Comparison of ENCODE assay signal across 16 cellular contexts in the genomic region with DNA sequence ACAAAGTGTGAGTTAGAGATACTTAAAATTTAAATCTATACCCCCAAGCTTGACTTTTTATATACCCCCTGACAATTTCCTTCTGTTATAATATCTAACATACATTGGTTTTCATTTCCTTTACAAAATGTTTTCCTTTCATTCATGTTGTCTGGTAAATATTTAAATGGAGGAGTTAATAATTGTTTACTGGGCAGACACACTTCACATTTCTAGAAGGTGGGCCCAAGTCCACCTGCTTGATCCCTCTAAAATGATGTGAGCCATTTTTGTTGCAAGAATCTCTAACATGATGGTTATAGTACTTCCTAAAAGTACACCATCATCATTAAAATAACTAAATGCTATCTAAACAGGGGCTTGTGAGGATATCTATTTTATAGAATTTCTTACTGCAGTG.
DNase-seq lines count a peak whose midpoint lies in the region; ATAC-seq and TF ChIP-seq lines count a peak whose summit lies in the region.
"Had no signal": no experiment of that assay in that cellular context is flagged by ENCODE, and none has a peak within 500 bp of the region (broad histone marks: within the 10 kb centered on the region; RNA-seq: fewer than 3 reads in every experiment).

No MANE protein-coding gene starts in this region.

- no peaks in the 10 kb centered on the region for H3K27me3 ChIP-seq in RWPE2 (ENCODE audit: insufficient read depth, poor library complexity, severe bottlenecking)
- H3K27me3 ChIP-seq: BE2C had no signal

- no peak overlapping the region for H3K4me3 ChIP-seq in RWPE2 (ENCODE audit: severe bottlenecking)
- H3K4me3 ChIP-seq: GM23248, HAP-1 had no signal

- peaks cover 6% of the 10 kb centered on the region for H3K4me1 ChIP-seq in RWPE2 (ENCODE audit: insufficient read depth, poor library complexity, severe bottlenecking)
- H3K4me1 ChIP-seq: BE2C, HAP-1 had no signal

- no peaks in the 10 kb centered on the region for H3K9me3 Mint-ChIP-seq in nephron
- H3K9me3 Mint-ChIP-seq: CD4-positive, CD25-positive, alpha-beta regulatory T cell had no signal

- no peaks in the 10 kb centered on the region for H3K4me1 Mint-ChIP-seq in nephron

- no peaks in the 10 kb centered on the region for H3K27me3 Mint-ChIP-seq in nephron (ENCODE audit: low read depth)

- DNase-seq in RWPE2 (ENCODE audit: low spot score), result no peak
- DNase-seq in stimulated activated CD4-positive, alpha-beta T cell treated with anti-CD3 and anti-CD28 coated beads, Interleukin-2, amount 100 ng/mL, for 48 hours, result no peak
- DNase-seq in anterior cingulate cortex (lab: John Stamatoyannopoulos, UW), result no peak
- DNase-seq in occipital lobe (lab: John Stamatoyannopoulos, UW), result no peak
- DNase-seq: BE2C; C1 segment of cervical spinal cord; CD4-positive, CD25-positive, alpha-beta regulatory T cell; CD8-positive, alpha-beta memory T cell; COR-L47; DMS79; GDM1 had no signal

- no peaks in the 10 kb centered on the region for H3K9me3 ChIP-seq in RWPE2 (ENCODE audit: severe bottlenecking)
- H3K9me3 ChIP-seq: BE2C, HAP-1 had no signal

- no peaks in the 10 kb centered on the region for H3K36me3 ChIP-seq in RWPE2 (ENCODE audit: low read depth)
- H3K36me3 ChIP-seq: BE2C, HAP-1 had no signal

- H3K4me3 Mint-ChIP-seq in nephron, result no peak overlapping the region
- H3K4me3 Mint-ChIP-seq: CD4-positive, CD25-positive, alpha-beta regulatory T cell; CD8-positive, alpha-beta memory T cell had no signal

- H3K27ac Mint-ChIP-seq in nephron, result peak overlapping the region; percentile 55 to 65 (median 59)
- H3K27ac Mint-ChIP-seq: CD4-positive, CD25-positive, alpha-beta regulatory T cell; CD8-positive, alpha-beta memory T cell had no signal

- TF ChIP-seq CTCF in RWPE2 (IDR thresholded peaks at IDR 0.05; ENCODE audit: poor library complexity, severe bottlenecking), result no peak
- TF ChIP-seq CTCF in nephron (IDR thresholded peaks at IDR 0.05; ENCODE audit: unreplicated experiment in 3 of 3), result no peak

- ATAC-seq in GM19043 (IDR thresholded peaks at IDR 0.05; ENCODE audit: low read depth, unreplicated experiment) (peak; percentile 50), RWPE2 (ENCODE audit: low read depth) (no peak)

- peak overlapping the region; percentile 34 for H3K27ac ChIP-seq in RWPE2 (ENCODE audit: poor library complexity, severe bottlenecking)
- H3K27ac ChIP-seq: GM23248, HL-60 had no signal

- H3K36me3 Mint-ChIP-seq in nephron (ENCODE audit: low read depth), result no peaks in the 10 kb centered on the region
- H3K36me3 Mint-ChIP-seq: CD4-positive, CD25-positive, alpha-beta regulatory T cell had no signal
